ENCODE assay signal across 20 cellular contexts in genomic region chr7:151637781-151638261, GRCh38.
DNase-seq lines count a peak whose midpoint lies in the region; ATAC-seq and TF ChIP-seq lines count a peak whose summit lies in the region.
"Had no signal": no experiment of that assay in that cellular context is flagged by ENCODE, and none has a peak within 500 bp of the region (broad histone marks: within the 10 kb centered on the region; RNA-seq: fewer than 3 reads in every experiment).

No MANE protein-coding gene starts in this region.

- H3K4me3 ChIP-seq in Panc1 (ENCODE audit: low read depth in 2 of 2, low read length in 2 of 2): no peak overlapping the region
- no peak overlapping the region for H3K4me3 ChIP-seq in transverse colon
- H3K4me3 ChIP-seq: GM23248, right lobe of liver had no signal

- H3K4me1 ChIP-seq in Panc1 (ENCODE audit: control insufficient read depth, insufficient read depth, low read length) (0 out of 2 replicates have a peak, but pooled peaks cover 5% of the 10 kb centered on the region), transverse colon (peaks cover 0 to 9% (median 6%) of the 10 kb centered on the region in 4 donors)

- no peak for ATAC-seq in Panc1
- ATAC-seq: activated T-cell treated with anti-CD3 and anti-CD28 coated beads, Interleukin-2, amount 50 U/mL, for 72 hours; natural killer cell; right lobe of liver had no signal

- in situ Hi-C loops in Panc1 (cut with HindIII; ENCODE audit: low pct_unique_long_range_greater_than_20kb, low sequenced_read_pairs): no loop called here
- in situ Hi-C loops in transverse colon (cut with MboI; ENCODE audit: low pct_ligation_motif_present in 1 of 4, low pct_unique_long_range_greater_than_20kb in 1 of 4, low sequenced_read_pairs in 3 of 4): loop anchor here in 1 of 4 donors (25.0 kb wide), 1 partner anchor 99 kb away; no protein-coding TSS in a partner anchor

- no peaks in the 10 kb centered on the region for H3K9me3 ChIP-seq in Panc1 (ENCODE audit: control insufficient read depth, insufficient read depth, low read depth, low read length)
- H3K9me3 ChIP-seq in transverse colon: no peaks in the 10 kb centered on the region
- H3K9me3 ChIP-seq: right lobe of liver had no signal

- CTCF ChIA-PET in Panc1 (lab: Charles Lee): no interaction called here

- H3K27ac ChIP-seq in Panc1 (ENCODE audit: low read length) (peak overlapping the region; percentile 19), transverse colon (peak overlapping the region; percentile 15 to 64 (median 60))
- H3K27ac ChIP-seq: GM23248, KMS-11, right lobe of liver had no signal

- no peaks in the 10 kb centered on the region for H3K36me3 ChIP-seq in Panc1 (ENCODE audit: control insufficient read depth, insufficient read depth, low read length)
- no peaks in the 10 kb centered on the region for H3K36me3 ChIP-seq in transverse colon
- H3K36me3 ChIP-seq: right lobe of liver had no signal

- DNase-seq in Panc1 (ENCODE audit: low read depth, low spot score) (no peak), dermis blood vessel endothelial cell (peak; percentile 37), left kidney (ENCODE audit: low read depth, low spot score) (peak; percentile 40), transverse colon (no peak), NAMALWA (ENCODE audit: low spot score) (no peak), DMS 273 (lab: John Stamatoyannopoulos, UW; ENCODE audit: unreplicated experiment) (no peak), NCI-H226 (no peak)
- DNase-seq in stimulated activated CD4-positive, alpha-beta T cell treated with anti-CD3 and anti-CD28 coated beads, Interleukin-4, amount 100 ng/mL, for 4 hours: no peak
- DNase-seq: activated CD4-positive, alpha-beta T cell treated with anti-CD3 and anti-CD28 coated beads, Interleukin-2, amount 50 U/mL, for 4 hours; activated T-cell treated with anti-CD3 and anti-CD28 coated beads, Interleukin-2, amount 50 U/mL, for 72 hours; anterior cingulate cortex; COR-L47; GM23248; natural killer cell; NCI-H1694 treated with DMSO at 0.1 percent for 48 hours; NCI-H526 treated with DMSO at 0.1 percent for 48 hours; right lobe of liver; stimulated activated naive CD4-positive, alpha-beta T cell treated with Interleukin-2 at 50 U/mL for 16 hours; T1000 had no signal

- TF ChIP-seq EP300 in transverse colon (IDR thresholded peaks at IDR 0.05; ENCODE audit: low read depth): no peak

- no peak for TF ChIP-seq POLR2A in transverse colon (IDR thresholded peaks at IDR 0.05)

- TF ChIP-seq CTCF in Panc1 (IDR thresholded peaks at IDR 0.05) (no peak), transverse colon (IDR thresholded peaks at IDR 0.05) (no peak)

- intact Hi-C loops in Panc1 (cut with micrococcal nuclease; ENCODE audit: unreplicated experiment): no loop called here
- intact Hi-C loops in transverse colon (cut with DNase I; ENCODE audit: low total_unique reads): no loop called here

- 26 to 38% methylated on average over 8 to 9 of the region's 9 CpGs for WGBS in transverse colon (ENCODE audit: low coverage in 1 of 2), 2 donors

- POLR2A ChIA-PET in Panc1 (lab: Charles Lee): no interaction called here

- H3K27me3 ChIP-seq in Panc1 (ENCODE audit: control insufficient read depth, insufficient read depth, low read length) (no peaks in the 10 kb centered on the region), transverse colon (no peaks in the 10 kb centered on the region)
- H3K27me3 ChIP-seq: right lobe of liver had no signal

- BruUV-seq in Panc1 (replicated peaks; lab: Mats Ljungman, UMichigan): no TSS peak

Comparison
In these comparisons a context has a peak if more than half of its experiments do, and no peak if none do; other contexts are left out.
1. DNase-seq: peak in dermis blood vessel endothelial cell (single experiment) and left kidney (single experiment); none in Panc1 (single experiment), transverse colon (single experiment), NAMALWA (single experiment), DMS 273 (single experiment), stimulated activated CD4-positive, alpha-beta T cell treated with anti-CD3 and anti-CD28 coated beads, Interleukin-4, amount 100 ng/mL, for 4 hours (0 of 2) and NCI-H226 (single experiment).